17 cellular contexts compared by ENCODE assay signal in the genomic region with DNA sequence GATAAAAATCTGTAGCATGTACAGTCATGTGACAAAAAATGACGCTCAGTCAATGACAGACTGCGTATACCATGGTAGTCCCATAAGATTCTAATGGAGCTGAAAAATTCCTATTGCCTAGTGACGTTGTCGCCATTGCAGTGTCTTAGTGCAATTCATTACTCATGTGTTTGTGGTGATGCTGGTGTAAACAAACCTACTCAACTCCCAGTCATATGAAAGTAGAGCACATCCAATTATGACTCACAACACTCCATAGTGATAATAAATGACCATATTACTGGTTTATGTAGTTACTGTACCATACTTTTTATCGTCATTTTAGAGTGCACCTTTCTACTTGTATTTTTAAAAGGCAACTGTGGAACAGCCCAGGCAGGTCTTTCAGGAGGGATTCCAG. TPM values are rescaled to one million over a fixed set of nuclear protein-coding genes. Genes with fewer than 3 reads are reported as not detected.
DNase-seq lines count a peak whose midpoint lies in the region; TF ChIP-seq lines count a peak whose summit lies in the region.
"Had no signal": no experiment of that assay in that cellular context is flagged by ENCODE, and none has a peak within 500 bp of the region (broad histone marks: within the 10 kb centered on the region; RNA-seq: fewer than 3 reads in every experiment).

No MANE protein-coding gene starts in this region.

- no peaks in the 10 kb centered on the region for H3K4me1 Mint-ChIP-seq in activated CD4-positive, alpha-beta T cell treated with anti-CD3 and anti-CD28 coated beads, Interleukin-2, amount 10 ng/mL, durations not matched to agents 7 days and 5 days
- H3K4me1 Mint-ChIP-seq: activated naive CD4-positive, alpha-beta T cell treated with anti-CD3 and anti-CD28 coated beads, Interleukin-2, amount 50 U/mL, for 24 hours had no signal

- CTCF ChIA-PET in BJ (lab: Yijun Ruan, JAX), result interaction anchor here (0.7 to 1.0 kb wide), 3 partner anchors 11 to 172 kb away, joined by 3 read pairs; no protein-coding TSS in a partner anchor
- CTCF ChIA-PET in activated CD4-positive, alpha-beta T cell treated with anti-CD3 and anti-CD28 coated beads, Interleukin-2, amount 10 ng/mL, durations not matched to agents 7 days and 5 days (lab: Charles Lee), result no interaction called here

- H3K27ac Mint-ChIP-seq in activated CD4-positive, alpha-beta T cell treated with anti-CD3 and anti-CD28 coated beads, Interleukin-2, amount 10 ng/mL, durations not matched to agents 7 days and 5 days, result no peak overlapping the region
- H3K27ac Mint-ChIP-seq: activated naive CD4-positive, alpha-beta T cell treated with anti-CD3 and anti-CD28 coated beads, Interleukin-2, amount 50 U/mL, for 24 hours had no signal

- H3K4me3 Mint-ChIP-seq in activated CD4-positive, alpha-beta T cell treated with anti-CD3 and anti-CD28 coated beads, Interleukin-2, amount 10 ng/mL, durations not matched to agents 7 days and 5 days, result no peak overlapping the region
- H3K4me3 Mint-ChIP-seq: activated naive CD4-positive, alpha-beta T cell treated with anti-CD3 and anti-CD28 coated beads, Interleukin-2, amount 50 U/mL, for 24 hours had no signal

- H3K27me3 Mint-ChIP-seq in activated CD4-positive, alpha-beta T cell treated with anti-CD3 and anti-CD28 coated beads, Interleukin-2, amount 10 ng/mL, durations not matched to agents 7 days and 5 days, result peaks cover under 1% of the 10 kb centered on the region

- no peaks in the 10 kb centered on the region for H3K9me3 Mint-ChIP-seq in activated CD4-positive, alpha-beta T cell treated with anti-CD3 and anti-CD28 coated beads, Interleukin-2, amount 10 ng/mL, durations not matched to agents 7 days and 5 days
- H3K9me3 Mint-ChIP-seq: activated naive CD4-positive, alpha-beta T cell treated with anti-CD3 and anti-CD28 coated beads, Interleukin-2, amount 50 U/mL, for 24 hours had no signal

- no peaks in the 10 kb centered on the region for H3K36me3 Mint-ChIP-seq in activated CD4-positive, alpha-beta T cell treated with anti-CD3 and anti-CD28 coated beads, Interleukin-2, amount 10 ng/mL, durations not matched to agents 7 days and 5 days (ENCODE audit: low read depth)
- H3K36me3 Mint-ChIP-seq: activated naive CD4-positive, alpha-beta T cell treated with anti-CD3 and anti-CD28 coated beads, Interleukin-2, amount 50 U/mL, for 24 hours had no signal

- H3K4me3 ChIP-seq in BJ (ENCODE audit: low read depth, low read length), result no peak overlapping the region
- H3K4me3 ChIP-seq in HFF-Myc (replicated peaks; ENCODE audit: low read depth, low read length), result no peak overlapping the region
- H3K4me3 ChIP-seq in fibroblast of pulmonary artery (replicated peaks; ENCODE audit: low read depth, low read length), result no peak overlapping the region
- H3K4me3 ChIP-seq: gastroesophageal sphincter had no signal

- POLR2A ChIA-PET in BJ (lab: Charles Lee), result no interaction called here
- POLR2A ChIA-PET in activated CD4-positive, alpha-beta T cell treated with anti-CD3 and anti-CD28 coated beads, Interleukin-2, amount 10 ng/mL, durations not matched to agents 7 days and 5 days (lab: Charles Lee), result no interaction called here

- H3K36me3 ChIP-seq in BJ (ENCODE audit: control insufficient read depth, insufficient read depth, low read length), result no peaks in the 10 kb centered on the region
- H3K36me3 ChIP-seq: gastroesophageal sphincter had no signal

- DNase-seq in BJ (ENCODE audit: low read depth) (peak; percentile 40), HFF-Myc (ENCODE audit: extremely low read depth, low read depth) (peak; percentile 38), RKO (ENCODE audit: low spot score) (peak; percentile 75), fibroblast of pulmonary artery (ENCODE audit: low read depth) (peak; percentile 6), NCI-H2196 treated with DMSO at 0.1 percent for 48 hours (lab: John Stamatoyannopoulos, UW; ENCODE audit: unreplicated experiment) (no peak), DMS79 (lab: John Stamatoyannopoulos, UW) (no peak), SHP77 treated with DMSO at 0.1 percent for 48 hours (lab: John Stamatoyannopoulos, UW) (no peak)
- no peak for DNase-seq in activated CD4-positive, alpha-beta T cell treated with anti-CD3 and anti-CD28 coated beads, Interleukin-2, amount 10 ng/mL, durations not matched to agents 7 days and 5 days
- DNase-seq: activated CD4-positive, CD25-positive, alpha-beta regulatory T cell treated with anti-CD3 and anti-CD28 coated beads, Interleukin-2, amount 50 U/mL, for 72 hours; effector CD4-positive, alpha-beta T cell; NCI-H2029 treated with DMSO at 0.1 percent for 48 hours; NCI-H69; retina; T-helper 1 cell had no signal

- TF ChIP-seq CTCF in BJ (IDR thresholded peaks at IDR 0.05; ENCODE audit: insufficient read depth, low read depth, low read length) (no peak), HFF-Myc (IDR thresholded peaks at IDR 0.05; ENCODE audit: low read depth, low read length, missing control alignments) (no peak), fibroblast of pulmonary artery (IDR thresholded peaks at IDR 0.05; ENCODE audit: low read length, missing control alignments) (no peak)

- H3K27me3 ChIP-seq in BJ (ENCODE audit: control insufficient read depth, insufficient read depth, low read length), result no peaks in the 10 kb centered on the region

RNA-seq across cellular contexts. Expression of gene TFAP2A, which starts 45.0 kb away (rescaled TPM):
- polyA plus RNA-seq in BJ (2011; rRNA removed), result 12.6 and 14.0 TPM in 2 replicates
- polyA minus RNA-seq in BJ (2011; rRNA and poly(A)+ RNA removed), result 8.0 and 11.0 TPM in 2 replicates
- total RNA-seq in activated CD4-positive, alpha-beta T cell treated with anti-CD3 and anti-CD28 coated beads, Interleukin-2, amount 10 ng/mL, durations not matched to agents 7 days and 5 days, result not detected
- total RNA-seq: lung microvascular endothelial cell had no signal

Comparison
In these comparisons a context has a peak if more than half of its experiments do, and no peak if none do; other contexts are left out.
1. DNase-seq: peak in BJ (single experiment), HFF-Myc (single experiment), RKO (single experiment) and fibroblast of pulmonary artery (single experiment); none in NCI-H2196 treated with DMSO at 0.1 percent for 48 hours (single experiment), activated CD4-positive, alpha-beta T cell treated with anti-CD3 and anti-CD28 coated beads, Interleukin-2, amount 10 ng/mL, durations not matched to agents 7 days and 5 days (single experiment), DMS79 (single experiment) and SHP77 treated with DMSO at 0.1 percent for 48 hours (single experiment).